18 cellular contexts compared by ENCODE assay signal in the genomic region with DNA sequence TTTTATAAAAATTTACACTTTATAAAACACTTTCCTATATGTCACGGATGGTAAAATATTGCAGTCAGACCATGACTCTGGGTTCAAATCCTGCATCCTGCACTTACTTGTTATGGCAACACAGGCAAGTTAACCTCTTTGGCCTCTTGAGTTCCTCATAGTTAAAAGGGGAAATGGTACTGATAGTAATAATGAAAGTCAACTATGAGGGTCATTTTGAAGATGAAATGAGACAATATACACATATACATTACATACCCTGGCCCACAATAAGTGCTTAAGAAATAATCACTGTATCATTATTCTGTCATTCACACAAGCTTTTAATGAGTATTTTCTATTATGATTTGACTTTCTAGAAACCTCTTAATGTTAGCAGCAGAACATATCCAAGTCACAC.
DNase-seq lines count a peak whose midpoint lies in the region; ATAC-seq and TF ChIP-seq lines count a peak whose summit lies in the region.
"Had no signal": no experiment of that assay in that cellular context is flagged by ENCODE, and none has a peak within 500 bp of the region (broad histone marks: within the 10 kb centered on the region; RNA-seq: fewer than 3 reads in every experiment).

No MANE protein-coding gene starts in this region.

- no peak overlapping the region for H3K4me3 Mint-ChIP-seq in CD8-positive, alpha-beta T cell
- H3K4me3 Mint-ChIP-seq in memory B cell, result no peak overlapping the region
- H3K4me3 Mint-ChIP-seq: CD4-positive, alpha-beta T cell; IgD-negative memory B cell had no signal

- no peaks in the 10 kb centered on the region for H3K4me1 ChIP-seq in CD8-positive, alpha-beta T cell (ENCODE audit: insufficient read depth, low read length)
- no peaks in the 10 kb centered on the region for H3K4me1 ChIP-seq in psoas muscle
- H3K4me1 ChIP-seq: A549 had no signal

- POLR2A ChIA-PET in CD8-positive, alpha-beta T cell (lab: Charles Lee), result no interaction called here

- intact Hi-C loops in CD8-positive, alpha-beta T cell (cut with DNase I, micrococcal nuclease), result no loop called here
- intact Hi-C loops in psoas muscle (cut with DNase I), result no loop called here

- CTCF ChIA-PET in CD8-positive, alpha-beta T cell (lab: Charles Lee), result no interaction called here

- ATAC-seq in CD8-positive, alpha-beta T cell, result no peak
- ATAC-seq in GM18861 (IDR thresholded peaks at IDR 0.05; ENCODE audit: unreplicated experiment) (peak; percentile 52), HG03354 (IDR thresholded peaks at IDR 0.05; ENCODE audit: poor library complexity, severe bottlenecking, unreplicated experiment) (peak; percentile 48), memory B cell (ENCODE audit: low read depth) (peak; percentile 55), psoas muscle (no peak), GM18511 (IDR thresholded peaks at IDR 0.05; ENCODE audit: unreplicated experiment) (no peak)
- ATAC-seq: A549, SK-N-SH treated with all-trans-retinoic acid at 6 μM for 48 hours had no signal

- H3K36me3 Mint-ChIP-seq in CD8-positive, alpha-beta T cell, result peaks cover 47% of the 10 kb centered on the region
- H3K36me3 Mint-ChIP-seq in memory B cell, result peaks cover 52% of the 10 kb centered on the region

- H3K27me3 Mint-ChIP-seq in CD8-positive, alpha-beta T cell (ENCODE audit: low read depth), result no peaks in the 10 kb centered on the region
- H3K27me3 Mint-ChIP-seq in memory B cell, result no peaks in the 10 kb centered on the region
- H3K27me3 Mint-ChIP-seq: CD4-positive, alpha-beta T cell; IgD-negative memory B cell had no signal

- no peaks in the 10 kb centered on the region for H3K36me3 ChIP-seq in CD8-positive, alpha-beta T cell (ENCODE audit: insufficient read depth, low read length)
- no peaks in the 10 kb centered on the region for H3K36me3 ChIP-seq in psoas muscle (ENCODE audit: insufficient read depth in 1 of 2, low read depth in 1 of 2)

- H3K27ac Mint-ChIP-seq in CD8-positive, alpha-beta T cell, result peak overlapping the region; percentile 46
- peak overlapping the region; percentile 57 for H3K27ac Mint-ChIP-seq in memory B cell
- H3K27ac Mint-ChIP-seq: CD4-positive, alpha-beta T cell had no signal

- no peaks in the 10 kb centered on the region for H3K9me3 ChIP-seq in CD8-positive, alpha-beta T cell (ENCODE audit: low read length)
- H3K9me3 ChIP-seq in psoas muscle, result peaks cover 10% of the 10 kb centered on the region

- H3K27ac ChIP-seq in CD8-positive, alpha-beta T cell (ENCODE audit: low read depth, low read length), result no peak overlapping the region
- H3K27ac ChIP-seq in psoas muscle, result no peak overlapping the region
- H3K27ac ChIP-seq: A549 had no signal

- H3K9me3 Mint-ChIP-seq in CD8-positive, alpha-beta T cell, result peaks cover 23% of the 10 kb centered on the region
- H3K9me3 Mint-ChIP-seq in memory B cell, result peaks cover 19% of the 10 kb centered on the region

- H3K4me3 ChIP-seq in CD8-positive, alpha-beta T cell (ENCODE audit: low read depth, low read length), result no peak overlapping the region
- no peak overlapping the region for H3K4me3 ChIP-seq in psoas muscle
- H3K4me3 ChIP-seq: A549 had no signal

- H3K27me3 ChIP-seq in CD8-positive, alpha-beta T cell (ENCODE audit: insufficient read depth, low read length), result no peaks in the 10 kb centered on the region
- H3K27me3 ChIP-seq in psoas muscle (ENCODE audit: insufficient read depth in 3 of 3, low read length in 2 of 3), result no peaks in the 10 kb centered on the region

- TF ChIP-seq CTCF in CD8-positive, alpha-beta T cell (IDR thresholded peaks at IDR 0.05), result no peak
- TF ChIP-seq CTCF in psoas muscle (IDR thresholded peaks at IDR 0.05), result no peak

- H3K4me1 Mint-ChIP-seq in CD8-positive, alpha-beta T cell (ENCODE audit: low read depth), result peaks cover 17% of the 10 kb centered on the region
- H3K4me1 Mint-ChIP-seq in memory B cell, result peaks cover 39% of the 10 kb centered on the region

- no peak for DNase-seq in CD8-positive, alpha-beta T cell
- DNase-seq in memory B cell (ENCODE audit: low spot score in 2 of 2), result no peak
- no peak for DNase-seq in psoas muscle
- no peak for DNase-seq in NCI-H524 treated with DMSO at 0.1 percent for 48 hours (lab: John Stamatoyannopoulos, UW)
- DNase-seq in NOMO-1 treated with DMSO at 0.1 percent for 48 hours (lab: John Stamatoyannopoulos, UW; ENCODE audit: unreplicated experiment), result no peak
- DNase-seq: CD4-positive, alpha-beta T cell; NCI-H1694 treated with DMSO at 0.1 percent for 48 hours; NCI-H345; NCI-H69; NK-92 treated with Interleukin-12 subunit alpha and Interleukin-12 subunit beta, amount 100 ng/mL, for 24 hours; SHP77; T-helper 2 cell had no signal

- 93 to 100% (median 94%) methylated on average over 1 of the region's 1 CpG for WGBS in psoas muscle, 3 donors

Comparison
In these comparisons a context has a peak if more than half of its experiments do, and no peak if none do; other contexts are left out.
1. ATAC-seq: peak in GM18861 (single experiment), HG03354 (single experiment) and memory B cell (single experiment); none in CD8-positive, alpha-beta T cell (single experiment), psoas muscle (0 of 4) and GM18511 (single experiment).